20 cellular contexts compared by ENCODE assay signal in the genomic region with DNA sequence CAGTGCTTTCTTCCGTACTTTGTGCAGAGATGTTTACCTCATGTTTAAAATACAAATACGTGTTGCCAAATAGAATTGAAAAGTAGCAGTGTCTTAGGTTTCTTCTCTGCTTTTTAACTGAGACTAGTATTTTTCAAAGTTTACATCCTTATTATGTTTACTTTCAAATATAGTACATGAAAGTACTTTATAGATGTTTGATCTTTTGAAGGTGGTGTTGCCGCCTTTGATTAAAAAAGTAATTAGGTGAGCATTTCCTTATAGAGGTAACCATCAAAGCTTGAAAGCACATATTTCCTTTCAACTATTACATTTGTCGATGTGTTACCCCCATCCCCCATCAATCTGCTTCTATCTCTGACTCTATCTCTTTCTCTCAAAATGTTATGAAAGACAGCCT.
"Had no signal": no experiment of that assay in that cellular context is flagged by ENCODE, and none has a peak within 500 bp of the region (broad histone marks: within the 10 kb centered on the region; RNA-seq: fewer than 3 reads in every experiment).

No MANE protein-coding gene starts in this region.

- H3K27me3 ChIP-seq: neutrophil, ovary, stomach, suprapubic skin, tibial nerve, vagina had no signal

- H3K36me3 ChIP-seq: neutrophil, ovary, suprapubic skin, vagina had no signal

- H3K4me3 ChIP-seq: lung, ovary, psoas muscle, stomach, suprapubic skin, tibial nerve, vagina had no signal

- H3K4me1 Mint-ChIP-seq: nephron had no signal

- ATAC-seq: psoas muscle; right cardiac atrium; stimulated activated effector memory CD8-positive, alpha-beta T cell treated with anti-CD3 and anti-CD28 coated beads, Interleukin-12 subunit alpha, Interleukin-12 subunit beta, amount 100 ng/mL, for 72 hours; WTC11 had no signal

- H3K27me3 Mint-ChIP-seq: activated naive CD8-positive, alpha-beta T cell treated with anti-CD3 and anti-CD28 coated beads, Interleukin-2, amount 10 ng/mL, durations not matched to agents 7 days and 5 days; dendritic cell treated with granulocyte-macrophage colony-stimulating factor and Interleukin-4, amounts not matched to agents 40 ng/mL and 50 ng/mL, for 4 days had no signal

- H3K9me3 ChIP-seq: neutrophil, ovary had no signal

- H3K27ac Mint-ChIP-seq: activated naive CD8-positive, alpha-beta T cell treated with anti-CD3 and anti-CD28 coated beads, Interleukin-2, amount 10 ng/mL, durations not matched to agents 7 days and 5 days; dendritic cell treated with granulocyte-macrophage colony-stimulating factor and Interleukin-4, amounts not matched to agents 40 ng/mL and 50 ng/mL, for 4 days; nephron; stimulated activated effector memory CD8-positive, alpha-beta T cell treated with anti-CD3 and anti-CD28 coated beads, Interleukin-12 subunit alpha, Interleukin-12 subunit beta, amount 100 ng/mL, for 72 hours; WTC11 had no signal

- H3K36me3 Mint-ChIP-seq: stimulated activated effector memory CD8-positive, alpha-beta T cell treated with anti-CD3 and anti-CD28 coated beads, Interleukin-12 subunit alpha, Interleukin-12 subunit beta, amount 100 ng/mL, for 72 hours had no signal

- H3K27ac ChIP-seq: ovary, psoas muscle, stomach, suprapubic skin, tibial nerve, vagina had no signal

- H3K4me3 Mint-ChIP-seq: activated naive CD8-positive, alpha-beta T cell treated with anti-CD3 and anti-CD28 coated beads, Interleukin-2, amount 10 ng/mL, durations not matched to agents 7 days and 5 days; dendritic cell treated with granulocyte-macrophage colony-stimulating factor and Interleukin-4, amounts not matched to agents 40 ng/mL and 50 ng/mL, for 4 days; nephron; stimulated activated effector memory CD8-positive, alpha-beta T cell treated with anti-CD3 and anti-CD28 coated beads, Interleukin-12 subunit alpha, Interleukin-12 subunit beta, amount 100 ng/mL, for 72 hours; WTC11 had no signal

- H3K4me1 ChIP-seq: tibial nerve, vagina had no signal

- DNase-seq: activated naive CD8-positive, alpha-beta T cell treated with anti-CD3 and anti-CD28 coated beads, Interleukin-2, amount 10 ng/mL, durations not matched to agents 7 days and 5 days; activated T-cell treated with anti-CD3 and anti-CD28 coated beads, Interleukin-2, amount 50 U/mL, for 1 hour; amygdala; effector CD4-positive, alpha-beta T cell; kidney; ovary; psoas muscle; right cardiac atrium; stimulated activated CD4-positive, alpha-beta T cell treated with anti-CD3 and anti-CD28 coated beads, Interleukin-12 subunit alpha, Interleukin-12 subunit beta, amount 100 ng/mL, for 4 hours; stomach; T1000 had no signal
